Comparison of ENCODE assay signal across 8 cellular contexts in genomic region chr3:51681453-51681852, GRCh38. TPM values are rescaled to one million over a fixed set of nuclear protein-coding genes. Genes with fewer than 3 reads are reported as not detected.
DNase-seq lines count a peak whose midpoint lies in the region; ATAC-seq and TF ChIP-seq lines count a peak whose summit lies in the region.

No MANE protein-coding gene starts in this region.

- intact Hi-C loops in Calu3 (cut with micrococcal nuclease; ENCODE audit: unreplicated experiment), result loop anchor here (5.0 kb wide), 2 partner anchors 39 to 179 kb away; partner anchors contain the start of gene DCAF1
- intact Hi-C loops in upper lobe of right lung (cut with DNase I), result loop anchor here (5.0 kb wide), 1 partner anchor 179 kb away; the partner anchor contains the start of gene DCAF1

- H3K9me3 ChIP-seq in upper lobe of right lung, result no peaks in the 10 kb centered on the region

- no peak overlapping the region for H3K4me3 Mint-ChIP-seq in Calu3 (ENCODE audit: low read depth, unreplicated experiment)

- H3K27me3 Mint-ChIP-seq in Calu3 (ENCODE audit: unreplicated experiment), result no peaks in the 10 kb centered on the region

- H3K4me3 ChIP-seq in NB4 (ENCODE audit: low read depth, low read length), result peak overlapping the region; percentile 27
- H3K4me3 ChIP-seq in upper lobe of right lung, result no peak overlapping the region

- peaks cover 18% of the 10 kb centered on the region for H3K36me3 ChIP-seq in upper lobe of right lung

- H3K27me3 ChIP-seq in upper lobe of right lung, result no peaks in the 10 kb centered on the region

- no TSS peak for BruUV-seq in Calu3 (replicated peaks; lab: Mats Ljungman, UMichigan)

- TF ChIP-seq CTCF in Calu3 (IDR thresholded peaks at IDR 0.05; ENCODE audit: unreplicated experiment) (no peak), NB4 (IDR thresholded peaks at IDR 0.05; ENCODE audit: low read depth, low read length) (no peak), upper lobe of right lung (IDR thresholded peaks at IDR 0.05) (no peak)

- no peak overlapping the region for H3K27ac Mint-ChIP-seq in Calu3 (ENCODE audit: unreplicated experiment)

- H3K4me1 ChIP-seq in upper lobe of right lung, result peaks cover 48% of the 10 kb centered on the region

- no peak for TF ChIP-seq POLR2A in NB4 (IDR thresholded peaks at IDR 0.05; ENCODE audit: extremely low read depth, insufficient read length)

- ATAC-seq in left lobe of liver, result peak; percentile 24
- ATAC-seq in upper lobe of right lung, result peak; percentile 72
- ATAC-seq in GM21529 (IDR thresholded peaks at IDR 0.05; ENCODE audit: unreplicated experiment), result no peak

- peaks cover 19% of the 10 kb centered on the region for H3K4me1 Mint-ChIP-seq in Calu3 (ENCODE audit: low read depth, unreplicated experiment)

- DNase-seq in Calu3, result peak; percentile 14
- peak; percentile 84 for DNase-seq in NB4 (ENCODE audit: low read depth)
- DNase-seq in activated effector memory CD4-positive, alpha-beta T cell treated with anti-CD3 and anti-CD28 coated beads, Interleukin-2, amount 50 U/mL, for 16 hours, result peak; percentile 81
- no peak for DNase-seq in left lobe of liver (ENCODE audit: low spot score)
- peak; percentile 77 for DNase-seq in upper lobe of right lung
- DNase-seq in NCI-H1930 (lab: John Stamatoyannopoulos, UW), result no peak
- DNase-seq in NCI-H345 treated with DMSO at 0.1 percent for 48 hours (lab: John Stamatoyannopoulos, UW; ENCODE audit: unreplicated experiment), result no peak

- no peaks in the 10 kb centered on the region for H3K9me3 Mint-ChIP-seq in Calu3 (ENCODE audit: low read depth, unreplicated experiment)

- CTCF ChIA-PET in Calu3 (lab: Charles Lee), result interaction anchor here (0.5 to 2.8 kb wide), 6 partner anchors 8 to 182 kb away, joined by 3 to 31 read pairs (median 18); partner anchors contain the start of gene DCAF1

- peak overlapping the region; percentile 66 for H3K27ac ChIP-seq in upper lobe of right lung

- peaks cover 3% of the 10 kb centered on the region for H3K36me3 Mint-ChIP-seq in Calu3 (ENCODE audit: insufficient read depth, unreplicated experiment)

RNA-seq across cellular contexts. Expression of gene TEX264, which starts 10.4 kb away (rescaled TPM):
- 37.0 and 44.9 TPM in 2 replicates for total RNA-seq in Calu3 (2022)
- 39.2 TPM for total RNA-seq in left lobe of liver
- 51.0 TPM for total RNA-seq in upper lobe of right lung

RNA-seq across cellular contexts. Expression of gene GRM2, which starts 25.4 kb away (rescaled TPM):
- total RNA-seq in Calu3 (2022), result 0.57 and 0.81 TPM in 2 replicates
- 0.05 TPM for total RNA-seq in left lobe of liver
- total RNA-seq in upper lobe of right lung, result 0.49 TPM

Comparison
In these comparisons a context has a peak if more than half of its experiments do, and no peak if none do; other contexts are left out.
1. DNase-seq: peak in Calu3 (single experiment), NB4 (single experiment), activated effector memory CD4-positive, alpha-beta T cell treated with anti-CD3 and anti-CD28 coated beads, Interleukin-2, amount 50 U/mL, for 16 hours (single experiment) and upper lobe of right lung (single experiment); none in left lobe of liver (single experiment), NCI-H1930 (0 of 2) and NCI-H345 treated with DMSO at 0.1 percent for 48 hours (single experiment).